In genomic region chr7:107103369-107103768, GRCh38 we compare ENCODE assay signal across 13 cellular contexts. TPM values are rescaled to one million over a fixed set of nuclear protein-coding genes. Genes with fewer than 3 reads are reported as not detected.
A peak's percentile ranks its signal among the peaks of the same experiment; 100 is the strongest.
DNase-seq lines count a peak whose midpoint lies in the region; ATAC-seq, FAIRE-seq and TF ChIP-seq lines count a peak whose summit lies in the region.
"Had no signal": no experiment of that assay in that cellular context is flagged by ENCODE, and none has a peak within 500 bp of the region (broad histone marks: within the 10 kb centered on the region; RNA-seq: fewer than 3 reads in every experiment).

No MANE protein-coding gene starts in this region.

- H3K79me2 ChIP-seq in DOHH2 (ENCODE audit: control insufficient read depth, low read length), result peaks cover 95% of the 10 kb centered on the region

- POLR2A ChIA-PET in activated CD8-positive, alpha-beta T cell treated with anti-CD3 and anti-CD28 coated beads, Interleukin-2, amount 10 ng/mL, durations not matched to agents 7 days and 5 days (lab: Charles Lee), result interaction anchor here (0.6 kb wide), 1 partner anchor 600 kb away, joined by 4 read pairs; no protein-coding TSS in a partner anchor

- no peaks in the 10 kb centered on the region for H3K27me3 Mint-ChIP-seq in activated CD8-positive, alpha-beta T cell treated with anti-CD3 and anti-CD28 coated beads, Interleukin-2, amount 10 ng/mL, durations not matched to agents 7 days and 5 days (ENCODE audit: low read depth)
- H3K27me3 Mint-ChIP-seq in memory B cell, result peaks cover 3% of the 10 kb centered on the region
- H3K27me3 Mint-ChIP-seq: activated naive CD4-positive, alpha-beta T cell treated with anti-CD3 and anti-CD28 coated beads, Interleukin-2, amount 50 U/mL, for 24 hours had no signal

- peaks cover 3% of the 10 kb centered on the region for H3K36me3 Mint-ChIP-seq in activated CD8-positive, alpha-beta T cell treated with anti-CD3 and anti-CD28 coated beads, Interleukin-2, amount 10 ng/mL, durations not matched to agents 7 days and 5 days (ENCODE audit: low read depth)
- H3K36me3 Mint-ChIP-seq in memory B cell, result no peaks in the 10 kb centered on the region

- no peaks in the 10 kb centered on the region for H3K9me3 ChIP-seq in DOHH2 (ENCODE audit: control insufficient read depth, insufficient read depth, low read length)

- CTCF ChIA-PET in activated CD8-positive, alpha-beta T cell treated with anti-CD3 and anti-CD28 coated beads, Interleukin-2, amount 10 ng/mL, durations not matched to agents 7 days and 5 days (lab: Charles Lee), result no interaction called here

- H3K4me2 ChIP-seq in DOHH2 (ENCODE audit: low read length), result peak overlapping the region; percentile 46

- no peak for FAIRE-seq in D721Med (lab: Jason Lieb, UNC)

- peak overlapping the region; percentile 16 for H3K27ac ChIP-seq in DOHH2 (ENCODE audit: low read depth, low read length)
- H3K27ac ChIP-seq: tibial nerve had no signal

- H3K27me3 ChIP-seq in DOHH2 (ENCODE audit: control insufficient read depth, low read length), result no peaks in the 10 kb centered on the region
- H3K27me3 ChIP-seq: tibial nerve had no signal

- H3K4me3 Mint-ChIP-seq in activated CD8-positive, alpha-beta T cell treated with anti-CD3 and anti-CD28 coated beads, Interleukin-2, amount 10 ng/mL, durations not matched to agents 7 days and 5 days, result peak overlapping the region; percentile 29
- H3K4me3 Mint-ChIP-seq in memory B cell, result no peak overlapping the region
- H3K4me3 Mint-ChIP-seq: activated naive CD4-positive, alpha-beta T cell treated with anti-CD3 and anti-CD28 coated beads, Interleukin-2, amount 50 U/mL, for 24 hours had no signal

- peak overlapping the region; percentile 85 for H3K27ac Mint-ChIP-seq in activated CD8-positive, alpha-beta T cell treated with anti-CD3 and anti-CD28 coated beads, Interleukin-2, amount 10 ng/mL, durations not matched to agents 7 days and 5 days
- no peak overlapping the region for H3K27ac Mint-ChIP-seq in memory B cell
- H3K27ac Mint-ChIP-seq: activated naive CD4-positive, alpha-beta T cell treated with anti-CD3 and anti-CD28 coated beads, Interleukin-2, amount 50 U/mL, for 24 hours had no signal

- peaks cover 7% of the 10 kb centered on the region for H3K4me1 Mint-ChIP-seq in activated CD8-positive, alpha-beta T cell treated with anti-CD3 and anti-CD28 coated beads, Interleukin-2, amount 10 ng/mL, durations not matched to agents 7 days and 5 days (ENCODE audit: low read depth)
- H3K4me1 Mint-ChIP-seq in memory B cell, result peaks cover 2% of the 10 kb centered on the region

- H3K4me1 ChIP-seq in DOHH2 (ENCODE audit: control insufficient read depth, low read length), result peaks cover 71% of the 10 kb centered on the region
- H3K4me1 ChIP-seq: tibial nerve had no signal

- TF ChIP-seq CTCF in DOHH2 (IDR thresholded peaks at IDR 0.05; ENCODE audit: low read depth, low read length, poor library complexity, severe bottlenecking) (no peak), D721Med (IDR thresholded peaks at IDR 0.05; ENCODE audit: insufficient read depth, missing control alignments) (no peak)

- peak overlapping the region; percentile 24 for H3K4me3 ChIP-seq in DOHH2 (ENCODE audit: low read length)
- H3K4me3 ChIP-seq: tibial nerve had no signal

- peak; percentile 69 for ATAC-seq in activated CD8-positive, alpha-beta T cell treated with anti-CD3 and anti-CD28 coated beads, Interleukin-2, amount 10 ng/mL, durations not matched to agents 7 days and 5 days
- ATAC-seq in memory B cell (ENCODE audit: low read depth) (peak; percentile 53), HG02678 (IDR thresholded peaks at IDR 0.05; ENCODE audit: unreplicated experiment) (no peak)

- no peaks in the 10 kb centered on the region for H3F3A ChIP-seq in DOHH2 (ENCODE audit: control insufficient read depth, insufficient read depth)

- H4K20me1 ChIP-seq in DOHH2 (ENCODE audit: control insufficient read depth, insufficient read depth, low read depth, low read length), result no peaks in the 10 kb centered on the region

- H3K9me2 ChIP-seq in DOHH2 (replicated peaks; ENCODE audit: control insufficient read depth, low read length), result no peaks in the 10 kb centered on the region

- H3K36me3 ChIP-seq in DOHH2 (ENCODE audit: control insufficient read depth, low read length), result peaks cover 16% of the 10 kb centered on the region
- H3K36me3 ChIP-seq: tibial nerve had no signal

- DNase-seq in MV-4-11 (lab: John Stamatoyannopoulos, UW) (peak; percentile 79), memory B cell (ENCODE audit: low spot score in 2 of 2) (no peak), HuH-7.5 (ENCODE audit: low spot score) (no peak), NCI-H510A (lab: John Stamatoyannopoulos, UW) (no peak), D721Med (ENCODE audit: insufficient read length, low spot score) (no peak)
- peak; percentile 42 for DNase-seq in activated CD8-positive, alpha-beta T cell treated with anti-CD3 and anti-CD28 coated beads, Interleukin-2, amount 10 ng/mL, durations not matched to agents 7 days and 5 days
- DNase-seq: DMS79 treated with DMSO at 0.1 percent for 48 hours; NCI-H1092; stimulated activated CD4-positive, alpha-beta T cell treated with anti-CD3 and anti-CD28 coated beads, Interleukin-15, amount 100 ng/mL, for 24 hours had no signal

- H3K9me3 Mint-ChIP-seq in activated CD8-positive, alpha-beta T cell treated with anti-CD3 and anti-CD28 coated beads, Interleukin-2, amount 10 ng/mL, durations not matched to agents 7 days and 5 days (ENCODE audit: insufficient read depth), result peaks cover 19% of the 10 kb centered on the region
- no peaks in the 10 kb centered on the region for H3K9me3 Mint-ChIP-seq in memory B cell

RNA-seq across cellular contexts. Expression of gene PRKAR2B, which starts 58.9 kb away (rescaled TPM):
- 1 to 10 TPM; 1.6 to 1.9 TPM for total RNA-seq in activated CD8-positive, alpha-beta T cell treated with anti-CD3 and anti-CD28 coated beads, Interleukin-2, amount 10 ng/mL, durations not matched to agents 7 days and 5 days

Comparison
In these comparisons a context has a peak if more than half of its experiments do, and no peak if none do; other contexts are left out.
1. DNase-seq: peak in MV-4-11 (single experiment) and activated CD8-positive, alpha-beta T cell treated with anti-CD3 and anti-CD28 coated beads, Interleukin-2, amount 10 ng/mL, durations not matched to agents 7 days and 5 days (single experiment); none in memory B cell (0 of 2), HuH-7.5 (single experiment), NCI-H510A (single experiment) and D721Med (single experiment).